Comparison of ENCODE assay signal across 8 cellular contexts in genomic region chr7:27098493-27099223, GRCh38. TPM values are rescaled to one million over a fixed set of nuclear protein-coding genes. Genes with fewer than 3 reads are reported as not detected.
DNase-seq lines count a peak whose midpoint lies in the region; ATAC-seq and TF ChIP-seq lines count a peak whose summit lies in the region.

No MANE protein-coding gene starts in this region.

- H3K4me1 ChIP-seq in SK-N-SH (ENCODE audit: control insufficient read depth in 1 of 2, insufficient read depth in 2 of 2, low read depth in 1 of 2, low read length in 1 of 2): no peaks in the 10 kb centered on the region; a peak in 1 of 4 replicates
- H3K4me1 ChIP-seq in mucosa of stomach (ENCODE audit: control insufficient read depth, insufficient read depth, low read length): peaks cover 28% of the 10 kb centered on the region
- H3K4me1 ChIP-seq in upper lobe of left lung: peaks cover 4 to 25% (median 15%) of the 10 kb centered on the region in 4 donors

- no peaks in the 10 kb centered on the region for H4K20me1 ChIP-seq in SK-N-SH (ENCODE audit: insufficient read depth)

- H3K9me3 ChIP-seq in SK-N-SH: no peaks in the 10 kb centered on the region
- H3K9me3 ChIP-seq in mucosa of stomach (ENCODE audit: control insufficient read depth, low read length): no peaks in the 10 kb centered on the region
- no peaks in the 10 kb centered on the region for H3K9me3 ChIP-seq in upper lobe of left lung

- H3K4me2 ChIP-seq in SK-N-SH: no peak overlapping the region

- ATAC-seq in SK-N-SH treated with all-trans-retinoic acid at 6 μM for 48 hours (peak; percentile 39; the same call in 2 of the 3 replicates), upper lobe of left lung (ENCODE audit: low FRiP score in 2 of 2) (no peak), Right ventricle myocardium inferior (no peak)

- POLR2A ChIA-PET in SK-N-SH (lab: Yijun Ruan, JAX): no interaction called here

- 16% methylated on average over 40 of the region's 40 CpGs for WGBS in SK-N-SH (ENCODE audit: low lambda C conversion rate)
- 19 to 23% methylated on average over 36 to 39 of the region's 40 CpGs for WGBS in upper lobe of left lung, 2 donors

- CTCF ChIA-PET in SK-N-SH (lab: Yijun Ruan, JAX): interaction anchor here (0.7 to 2.7 kb wide), 7 partner anchors 15 to 245 kb away, joined by 3 to 8 read pairs (median 3); partner anchors contain the start of gene HOXA5

- H3K27me3 ChIP-seq in SK-N-SH (ENCODE audit: insufficient read depth) (peaks cover 97% of the 10 kb centered on the region), mucosa of stomach (ENCODE audit: control insufficient read depth, insufficient read depth, low read length) (no peaks in the 10 kb centered on the region), upper lobe of left lung (peaks cover 0 to 24% (median 10%) of the 10 kb centered on the region in 4 donors)

- no peak for TF ChIP-seq CTCF in SK-N-SH (IDR thresholded peaks at IDR 0.05)
- TF ChIP-seq CTCF in upper lobe of left lung (IDR thresholded peaks at IDR 0.05): no peak

- TF ChIP-seq EP300 in SK-N-SH (IDR thresholded peaks at IDR 0.05; ENCODE audit: borderline replicate concordance in 1 of 2, low read depth in 1 of 2, low read length in 1 of 2): no peak
- TF ChIP-seq EP300 in upper lobe of left lung (IDR thresholded peaks at IDR 0.05): no peak

- TF ChIP-seq RAD21 in SK-N-SH (IDR thresholded peaks at IDR 0.05; ENCODE audit: low read length): no peak

- TF ChIP-seq POLR2A in upper lobe of left lung (IDR thresholded peaks at IDR 0.05): no peak

- H2AFZ ChIP-seq in SK-N-SH (ENCODE audit: low read depth): no peak overlapping the region

- no peak overlapping the region for H3K4me3 ChIP-seq in SK-N-SH (ENCODE audit: low read depth in 2 of 2, low read length in 1 of 2)
- peak overlapping the region; percentile 39 for H3K4me3 ChIP-seq in mucosa of stomach (ENCODE audit: low read length)
- H3K4me3 ChIP-seq in upper lobe of left lung: peak overlapping the region; percentile 25 to 93 (median 58)

- H3K9ac ChIP-seq in SK-N-SH: no peak overlapping the region
- H3K9ac ChIP-seq in mucosa of stomach (ENCODE audit: low read length): peak overlapping the region; percentile 86

- H3K27ac ChIP-seq in SK-N-SH (ENCODE audit: low read depth in 2 of 2, low read length in 1 of 2) (no peak overlapping the region), upper lobe of left lung (peak overlapping the region; percentile 85 to 95 (median 90))

- H3F3A ChIP-seq in SK-N-SH (replicated peaks; ENCODE audit: insufficient read depth): no peaks in the 10 kb centered on the region

- no peaks in the 10 kb centered on the region for H3K9me2 ChIP-seq in SK-N-SH

- intact Hi-C loops in Right ventricle myocardium inferior (cut with DNase I): no loop called here

- DNase-seq in SK-N-SH: no peak
- peak; percentile 57 for DNase-seq in dermis blood vessel endothelial cell
- peak in 1 of 2 donors; percentile 84 for DNase-seq in upper lobe of left lung
- no peak for DNase-seq in stimulated activated naive CD4-positive, alpha-beta T cell treated with Interleukin-2 at 50 U/mL for 16 hours (lab: John Stamatoyannopoulos, UW)
- DNase-seq in Right ventricle myocardium inferior (ENCODE audit: missing footprints): no peak
- DNase-seq in activated CD8-positive, alpha-beta memory T cell treated with anti-CD3 and anti-CD28 coated beads, Interleukin-2, amount 50 U/mL, for 48 hours: no peak

- H3K36me3 ChIP-seq in SK-N-SH (replicated peaks in 1 of 2; ENCODE audit: control insufficient read depth in 1 of 2, insufficient read depth in 2 of 2, low read length in 1 of 2) (no peaks in the 10 kb centered on the region), mucosa of stomach (ENCODE audit: control insufficient read depth, insufficient read depth, low read length) (no peaks in the 10 kb centered on the region), upper lobe of left lung (no peaks in the 10 kb centered on the region)

- H3K79me2 ChIP-seq in SK-N-SH (ENCODE audit: insufficient read depth): no peaks in the 10 kb centered on the region

TF ChIP-seq in SK-N-SH treated with all-trans-retinoic acid at 6 μM for 48 hours, 23 proteins besides CTCF, POLR2A, EP300 and RAD21 (continues in another document):
- TF ChIP-seq OSR1 (CRISPR knock-in tag; IDR thresholded peaks at IDR 0.05) (no peak), CSDC2 (CRISPR knock-in tag; IDR thresholded peaks at IDR 0.05) (no peak), ARNTL (CRISPR knock-in tag; IDR thresholded peaks at IDR 0.05; ENCODE audit: borderline replicate concordance, low read depth) (no peak)

TF ChIP-seq in SK-N-SH, 30 proteins besides CTCF, POLR2A, EP300 and RAD21 (continues in another document):
- TF ChIP-seq PBX3 (IDR thresholded peaks at IDR 0.05) (no peak), REST (IDR thresholded peaks at IDR 0.05; ENCODE audit: low read depth, low read length) (no peak), FOXJ3 (CRISPR knock-in tag; IDR thresholded peaks at IDR 0.05) (no peak), NFIC (IDR thresholded peaks at IDR 0.05; ENCODE audit: borderline replicate concordance) (no peak), ELF1 (IDR thresholded peaks at IDR 0.05) (no peak)

RNA-seq across cellular contexts. Expression of gene HOXA1, which starts 2.9 kb away (rescaled TPM):
- not detected in 2 replicates for polyA plus RNA-seq in SK-N-SH (2012; rRNA removed)
- not detected in 2 replicates for polyA plus RNA-seq in SK-N-SH (2012; cell fraction: cytosol; rRNA removed)
- polyA plus RNA-seq in SK-N-SH (2012; cell fraction: nucleus; rRNA removed): not detected in 2 replicates
- total RNA-seq in dermis blood vessel endothelial cell (0.68 and 0.84 TPM in 2 replicates), upper lobe of left lung (1 to 10 TPM in 1 of 6 donors, under 1 TPM in 2, not detected in 3; 0.46 to 2.1 (median 0.64) TPM), Right ventricle myocardium inferior (not detected)

RNA-seq across cellular contexts. Expression of gene HOXA2, which starts 3.8 kb away (rescaled TPM):
- not detected in 2 replicates for polyA plus RNA-seq in SK-N-SH (2012; rRNA removed)
- polyA plus RNA-seq in SK-N-SH (2012; cell fraction: cytosol; rRNA removed): not detected in 2 replicates
- polyA plus RNA-seq in SK-N-SH (2012; cell fraction: nucleus; rRNA removed): not detected in 2 replicates
- total RNA-seq in dermis blood vessel endothelial cell (0.33 and 0.34 TPM in 2 replicates), upper lobe of left lung (1 to 10 TPM in 2 of 6 donors, under 1 TPM in 3, not detected in 1; 0.30 to 3.0 (median 0.86) TPM), Right ventricle myocardium inferior (0.14 TPM)

RNA-seq across cellular contexts. Expression of gene HOXA4, which starts 31.9 kb away (rescaled TPM):
- not detected in 2 replicates for polyA plus RNA-seq in SK-N-SH (2012; rRNA removed)
- not detected in 2 replicates for polyA plus RNA-seq in SK-N-SH (2012; cell fraction: cytosol; rRNA removed)
- polyA plus RNA-seq in SK-N-SH (2012; cell fraction: nucleus; rRNA removed): not detected in 2 replicates
- total RNA-seq in dermis blood vessel endothelial cell (0.34 and 0.65 TPM in 2 replicates), upper lobe of left lung (10 to 100 TPM in 1 of 6 donors, 1 to 10 TPM in 5; 1.5 to 10.5 (median 6.2) TPM), Right ventricle myocardium inferior (0.14 TPM)

RNA-seq across cellular contexts. Expression of gene HOXA5, which starts 44.8 kb away (rescaled TPM):
- polyA plus RNA-seq in SK-N-SH (2012; rRNA removed): not detected in 2 replicates
- polyA plus RNA-seq in SK-N-SH (2012; cell fraction: cytosol; rRNA removed): not detected in 2 replicates
- polyA plus RNA-seq in SK-N-SH (2012; cell fraction: nucleus; rRNA removed): not detected in 2 replicates
- 5.6 and 6.1 TPM in 2 replicates for total RNA-seq in dermis blood vessel endothelial cell
- 10 to 100 TPM in 5 of 6 donors, 1 to 10 TPM in 1; 7.8 to 79.9 (median 16.9) TPM for total RNA-seq in upper lobe of left lung
- total RNA-seq in Right ventricle myocardium inferior: not detected

RNA-seq across cellular contexts. Expression of gene HOXA6, which starts 48.9 kb away (rescaled TPM):
- polyA plus RNA-seq in SK-N-SH (2012; rRNA removed): not detected in 2 replicates
- polyA plus RNA-seq in SK-N-SH (2012; cell fraction: cytosol; rRNA removed): not detected in 2 replicates
- polyA plus RNA-seq in SK-N-SH (2012; cell fraction: nucleus; rRNA removed): not detected in 2 replicates
- total RNA-seq in dermis blood vessel endothelial cell (2.9 and 8.6 TPM in 2 replicates), upper lobe of left lung (1 to 10 TPM in 4 of 6 donors, under 1 TPM in 1, not detected in 1; 0.61 to 8.4 (median 4.0) TPM), Right ventricle myocardium inferior (not detected)

Comparison
In these comparisons a context has a peak if more than half of its experiments do, and no peak if none do; other contexts are left out.
1. H3K27ac ChIP-seq: peak in upper lobe of left lung (4 of 4); none in SK-N-SH (0 of 2).
2. H3K4me3 ChIP-seq: peak in mucosa of stomach (single experiment) and upper lobe of left lung (4 of 4); none in SK-N-SH (0 of 2).